ENCODE assay signal across 10 cellular contexts in genomic region chr5:130198927-130199326, GRCh38.
DNase-seq lines count a peak whose midpoint lies in the region; ATAC-seq and TF ChIP-seq lines count a peak whose summit lies in the region.
"Had no signal": no experiment of that assay in that cellular context is flagged by ENCODE, and none has a peak within 500 bp of the region (broad histone marks: within the 10 kb centered on the region; RNA-seq: fewer than 3 reads in every experiment).

No MANE protein-coding gene starts in this region.

- peaks cover 2% of the 10 kb centered on the region; the same call in 1 of the 2 replicates for H3K36me3 Mint-ChIP-seq in WTC11
- no peaks in the 10 kb centered on the region for H3K36me3 Mint-ChIP-seq in activated CD4-positive, alpha-beta memory T cell treated with anti-CD3 and anti-CD28 coated beads for 36 hours

- ATAC-seq in HG02885 (IDR thresholded peaks at IDR 0.05; ENCODE audit: poor library complexity, unreplicated experiment): peak; percentile 75
- ATAC-seq in WTC11: peak; percentile 98

- peaks cover 5% of the 10 kb centered on the region; the same call in 1 of the 2 replicates for H3K4me1 Mint-ChIP-seq in WTC11
- H3K4me1 Mint-ChIP-seq in activated CD4-positive, alpha-beta memory T cell treated with anti-CD3 and anti-CD28 coated beads for 36 hours (ENCODE audit: low read depth): no peaks in the 10 kb centered on the region
- H3K4me1 Mint-ChIP-seq: B cell had no signal

- no peak overlapping the region for H3K27ac Mint-ChIP-seq in WTC11
- H3K27ac Mint-ChIP-seq in activated CD4-positive, alpha-beta memory T cell treated with anti-CD3 and anti-CD28 coated beads for 36 hours: no peak overlapping the region
- H3K27ac Mint-ChIP-seq: B cell had no signal

- POLR2A ChIA-PET in WTC11 (lab: Charles Lee): no interaction called here
- POLR2A ChIA-PET in activated CD4-positive, alpha-beta memory T cell treated with anti-CD3 and anti-CD28 coated beads for 36 hours (lab: Charles Lee): no interaction called here

- DNase-seq in NCI-H524 (lab: John Stamatoyannopoulos, UW) (peak; percentile 12 to 55), NCI-H524 treated with DMSO at 0.1 percent for 48 hours (lab: John Stamatoyannopoulos, UW) (no peak), WTC11 (ENCODE audit: low spot score) (peak; percentile 14), retinal pigment epithelial cell (ENCODE audit: low read depth) (no peak), NCI-H2196 (lab: John Stamatoyannopoulos, UW; ENCODE audit: unreplicated experiment) (no peak), anterior cingulate cortex (lab: John Stamatoyannopoulos, UW) (no peak)
- no peak for DNase-seq in activated CD4-positive, alpha-beta memory T cell treated with anti-CD3 and anti-CD28 coated beads for 36 hours
- DNase-seq: occipital lobe had no signal

- H3K4me3 ChIP-seq in retinal pigment epithelial cell (ENCODE audit: low read length): no peak overlapping the region

- CTCF ChIA-PET in WTC11 (lab: Charles Lee): interaction anchor here (0.6 to 1.5 kb wide), 11 partner anchors 29 to 810 kb away, joined by 3 to 6 read pairs (median 4); no protein-coding TSS in a partner anchor
- CTCF ChIA-PET in activated CD4-positive, alpha-beta memory T cell treated with anti-CD3 and anti-CD28 coated beads for 36 hours (lab: Charles Lee): no interaction called here

- H3K27me3 Mint-ChIP-seq in WTC11 (ENCODE audit: low read depth): no peaks in the 10 kb centered on the region
- peaks cover 7% of the 10 kb centered on the region for H3K27me3 Mint-ChIP-seq in activated CD4-positive, alpha-beta memory T cell treated with anti-CD3 and anti-CD28 coated beads for 36 hours
- H3K27me3 Mint-ChIP-seq: B cell had no signal

- TF ChIP-seq CTCF in WTC11 (IDR thresholded peaks at IDR 0.05) (0 out of 2 replicates have a peak, but pooled peaks have one; percentile 13), retinal pigment epithelial cell (conservative IDR thresholded peaks at IDR 0.05; ENCODE audit: low read depth, low read length) (peak; percentile 25)

- H3K9me3 Mint-ChIP-seq in WTC11: peaks cover 24% of the 10 kb centered on the region
- no peaks in the 10 kb centered on the region for H3K9me3 Mint-ChIP-seq in activated CD4-positive, alpha-beta memory T cell treated with anti-CD3 and anti-CD28 coated beads for 36 hours

- no peak overlapping the region for H3K4me3 Mint-ChIP-seq in WTC11
- H3K4me3 Mint-ChIP-seq in activated CD4-positive, alpha-beta memory T cell treated with anti-CD3 and anti-CD28 coated beads for 36 hours: no peak overlapping the region
- H3K4me3 Mint-ChIP-seq: B cell had no signal

- intact Hi-C loops in activated CD4-positive, alpha-beta memory T cell treated with anti-CD3 and anti-CD28 coated beads for 36 hours (cut with micrococcal nuclease): no loop called here

TF ChIP-seq in WTC11, 78 proteins besides CTCF, POLR2A, EP300 and RAD21:
- no peak for TF ChIP-seq E2F5 (CRISPR knock-in tag; IDR thresholded peaks at IDR 0.05)
- TF ChIP-seq PRRX2 (CRISPR knock-in tag; IDR thresholded peaks at IDR 0.05): no peak
- no peak for TF ChIP-seq ZNF219 (CRISPR knock-in tag; IDR thresholded peaks at IDR 0.05; ENCODE audit: borderline replicate concordance)
- TF ChIP-seq ZBTB21 (CRISPR knock-in tag; IDR thresholded peaks at IDR 0.05; ENCODE audit: borderline replicate concordance): no peak
- no peak for TF ChIP-seq MXD4 (CRISPR knock-in tag; IDR thresholded peaks at IDR 0.05; ENCODE audit: borderline replicate concordance)

Comparison
In these comparisons a context has a peak if more than half of its experiments do, and no peak if none do; other contexts are left out.
1. DNase-seq: peak in NCI-H524 (2 of 2) and WTC11 (single experiment); none in NCI-H524 treated with DMSO at 0.1 percent for 48 hours (single experiment), retinal pigment epithelial cell (single experiment), NCI-H2196 (single experiment), anterior cingulate cortex (0 of 58) and activated CD4-positive, alpha-beta memory T cell treated with anti-CD3 and anti-CD28 coated beads for 36 hours (single experiment).